8 cellular contexts compared by ENCODE assay signal in the genomic region with DNA sequence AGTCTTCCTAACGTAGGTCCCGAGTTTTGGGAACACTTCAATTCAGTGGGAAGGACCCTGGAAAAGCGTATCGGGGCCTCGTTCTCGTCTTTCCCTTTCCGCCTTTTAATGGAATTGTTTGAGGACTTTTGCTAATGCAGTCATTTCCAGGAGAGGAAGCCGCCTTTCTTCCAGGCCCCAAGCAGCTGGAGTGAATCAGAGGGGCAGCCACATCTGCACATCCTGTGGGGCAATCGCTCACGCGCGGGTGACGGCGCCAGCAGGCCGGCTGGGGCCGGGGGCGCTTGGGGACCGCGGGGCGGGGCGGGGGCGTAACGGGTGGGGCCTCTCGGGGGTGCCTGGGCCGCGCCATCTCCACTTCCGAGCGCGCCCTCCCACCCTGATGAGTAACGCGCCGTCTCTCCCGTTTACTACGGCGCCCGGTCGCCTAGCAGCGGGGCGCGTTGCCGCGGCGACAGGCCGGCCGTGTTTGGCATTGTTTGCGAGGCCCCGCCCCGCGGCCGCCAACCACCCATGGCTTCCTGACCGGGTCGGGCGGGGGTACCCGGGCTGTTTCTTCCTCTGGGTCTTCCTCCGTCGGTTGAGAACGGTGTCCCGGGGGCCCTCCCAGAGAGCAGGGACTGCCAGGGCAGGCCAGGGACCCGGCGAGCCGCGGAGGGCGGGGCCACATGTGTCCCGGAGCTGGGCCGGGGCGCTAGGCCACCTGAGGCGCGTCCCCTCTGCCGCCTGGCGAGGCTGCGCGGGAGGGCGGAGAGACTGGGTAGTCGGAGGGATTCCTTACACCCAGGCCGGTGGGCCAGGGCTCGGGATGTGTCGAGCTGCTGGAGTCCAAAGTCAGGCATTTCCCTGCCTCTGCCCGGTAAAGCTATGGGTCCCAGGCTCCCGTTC. TPM values are rescaled to one million over a fixed set of nuclear protein-coding genes. Genes with fewer than 3 reads are reported as not detected.
A peak's percentile ranks its signal among the peaks of the same experiment; 100 is the strongest.
DNase-seq lines count a peak whose midpoint lies in the region; ATAC-seq and TF ChIP-seq lines count a peak whose summit lies in the region.

No MANE protein-coding gene starts in this region.

- peak overlapping the region; percentile 67 to 74 for H3K4me3 ChIP-seq in duodenal mucosa (ENCODE audit: low read depth in 1 of 2, low read length in 2 of 2)
- H3K4me3 ChIP-seq in lower lobe of right lung, result peak overlapping the region; percentile 56

- H3K4me1 ChIP-seq in duodenal mucosa (ENCODE audit: control insufficient read depth in 1 of 2, insufficient read depth in 2 of 2, low read length in 2 of 2) (peaks cover 45 to 47% of the 10 kb centered on the region in 2 donors), lower lobe of right lung (peaks cover 62% of the 10 kb centered on the region)

- POLR2A ChIA-PET in activated CD4-positive, alpha-beta memory T cell treated with anti-CD3 and anti-CD28 coated beads for 36 hours (lab: Charles Lee), result interaction anchor here (1.0 to 3.9 kb wide), 6 partner anchors 57 to 716 kb away, joined by 3 to 27 read pairs (median 10); a partner anchor contains a TSS

- DNase-seq in Ammon's horn (ENCODE audit: low spot score), result peak; percentile 89
- DNase-seq in NCI-H460 (ENCODE audit: extremely low read depth, low read depth), result peak; percentile 83
- peak; percentile 93 for DNase-seq in activated CD4-positive, alpha-beta memory T cell treated with anti-CD3 and anti-CD28 coated beads for 36 hours
- peak; percentile 96 for DNase-seq in lower lobe of right lung
- peak; percentile 73 to 84 (median 78) for DNase-seq in stimulated activated CD4-positive, alpha-beta T cell treated with anti-CD3 and anti-CD28 coated beads, TNF-alpha, amount 100 ng/mL, for 1 hour (ENCODE audit: low read depth in 3 of 3, low spot score in 1 of 3)

- peak overlapping the region; percentile 61 for H3K4me3 Mint-ChIP-seq in activated CD4-positive, alpha-beta memory T cell treated with anti-CD3 and anti-CD28 coated beads for 36 hours

- no peaks in the 10 kb centered on the region for H3K36me3 ChIP-seq in duodenal mucosa (ENCODE audit: control insufficient read depth in 1 of 2, insufficient read depth in 2 of 2, low read length in 2 of 2)
- no peaks in the 10 kb centered on the region for H3K36me3 ChIP-seq in lower lobe of right lung

- peak; percentile 94 for ATAC-seq in GM19023 (IDR thresholded peaks at IDR 0.05; ENCODE audit: unreplicated experiment)
- peak; percentile 90 for ATAC-seq in HG03280 (IDR thresholded peaks at IDR 0.05; ENCODE audit: unreplicated experiment)
- ATAC-seq in lower lobe of right lung, result peak; percentile 91 to 93

- H3K36me3 Mint-ChIP-seq in activated CD4-positive, alpha-beta memory T cell treated with anti-CD3 and anti-CD28 coated beads for 36 hours, result no peaks in the 10 kb centered on the region

- H3K9me3 ChIP-seq in duodenal mucosa (ENCODE audit: control insufficient read depth in 1 of 2, low read length in 2 of 2) (no peaks in the 10 kb centered on the region), lower lobe of right lung (no peaks in the 10 kb centered on the region)

- H3K27me3 Mint-ChIP-seq in activated CD4-positive, alpha-beta memory T cell treated with anti-CD3 and anti-CD28 coated beads for 36 hours, result no peaks in the 10 kb centered on the region

- CTCF ChIA-PET in activated CD4-positive, alpha-beta memory T cell treated with anti-CD3 and anti-CD28 coated beads for 36 hours (lab: Charles Lee), result interaction anchor here (0.6 to 6.0 kb wide), 7 partner anchors 15 to 185 kb away, joined by 3 to 173 read pairs (median 8); a partner anchor contains a TSS

- no peaks in the 10 kb centered on the region for H3K9me3 Mint-ChIP-seq in activated CD4-positive, alpha-beta memory T cell treated with anti-CD3 and anti-CD28 coated beads for 36 hours

- H3K9ac ChIP-seq in duodenal mucosa (ENCODE audit: low read depth in 1 of 2, low read length in 2 of 2), result peak overlapping the region; percentile 59 to 65

- no peak for TF ChIP-seq CTCF in lower lobe of right lung (IDR thresholded peaks at IDR 0.05)

- peak overlapping the region; percentile 83 for H3K27ac Mint-ChIP-seq in activated CD4-positive, alpha-beta memory T cell treated with anti-CD3 and anti-CD28 coated beads for 36 hours

- intact Hi-C loops in activated CD4-positive, alpha-beta memory T cell treated with anti-CD3 and anti-CD28 coated beads for 36 hours (cut with micrococcal nuclease), result loop anchor here (2.0 to 5.0 kb wide), 4 partner anchors 264 to 1266 kb away; a partner anchor contains a TSS
- intact Hi-C loops in lower lobe of right lung (cut with DNase I), result no loop called here

- no peaks in the 10 kb centered on the region for H3K27me3 ChIP-seq in duodenal mucosa (ENCODE audit: control insufficient read depth in 1 of 2, insufficient read depth in 2 of 2, low read length in 2 of 2)
- no peaks in the 10 kb centered on the region for H3K27me3 ChIP-seq in lower lobe of right lung (ENCODE audit: low read depth)

- peaks cover 57% of the 10 kb centered on the region for H3K4me1 Mint-ChIP-seq in activated CD4-positive, alpha-beta memory T cell treated with anti-CD3 and anti-CD28 coated beads for 36 hours (ENCODE audit: low read depth)

- peak overlapping the region; percentile 85 for H3K27ac ChIP-seq in duodenal mucosa (ENCODE audit: low read depth, low read length)
- H3K27ac ChIP-seq in lower lobe of right lung, result peak overlapping the region; percentile 95

RNA-seq across cellular contexts. Expression of a gene that starts 2.3 kb away (rescaled TPM):
- total RNA-seq in NCI-H460 (2014; rRNA removed; shearing (Covaris generic)), result not detected in 2 replicates
- polyA plus RNA-seq in NCI-H460 (2014; cell fraction: nucleus; rRNA removed), result 0.21 TPM in 1 of 2 replicates, not detected in the other
- total RNA-seq in activated CD4-positive, alpha-beta memory T cell treated with anti-CD3 and anti-CD28 coated beads for 36 hours, result not detected
- total RNA-seq in lower lobe of right lung, result not detected

RNA-seq across cellular contexts. Expression of a gene that starts 56.9 kb away (rescaled TPM):
- 7.4 and 7.8 TPM in 2 replicates for total RNA-seq in NCI-H460 (2014; rRNA removed; shearing (Covaris generic))
- polyA plus RNA-seq in NCI-H460 (2014; cell fraction: nucleus; rRNA removed), result 5.0 and 5.1 TPM in 2 replicates
- 1 to 10 TPM; 6.8 TPM for total RNA-seq in activated CD4-positive, alpha-beta memory T cell treated with anti-CD3 and anti-CD28 coated beads for 36 hours
- total RNA-seq in lower lobe of right lung, result 7.5 TPM

Comparison
In these comparisons a context has a peak if more than half of its experiments do, and no peak if none do; other contexts are left out.
1. Peak in every context shown above with its lines: DNase-seq, ATAC-seq, H3K4me3 ChIP-seq and H3K27ac ChIP-seq.